8 cellular contexts compared by ENCODE assay signal in genomic region chr20:51385941-51386530, GRCh38.
DNase-seq lines count a peak whose midpoint lies in the region; ATAC-seq and TF ChIP-seq lines count a peak whose summit lies in the region.

No MANE protein-coding gene starts in this region.

- in situ Hi-C loops in astrocyte of the cerebellum (cut with HindIII; ENCODE audit: low sequenced_read_pairs) = no loop called here

- H3K9ac ChIP-seq in NT2/D1 (ENCODE audit: insufficient read length, low read depth) = no peak overlapping the region

- H3K27me3 ChIP-seq in NT2/D1 (ENCODE audit: insufficient read depth, insufficient read length) = no peaks in the 10 kb centered on the region

- TF ChIP-seq CTCF in GM12865 (IDR thresholded peaks at IDR 0.05; ENCODE audit: insufficient read depth, low read depth, low read length, missing control alignments) (peak; percentile 63), astrocyte of the cerebellum (IDR thresholded peaks at IDR 0.05; ENCODE audit: low read depth, low read length, missing control alignments) (peak; percentile 75)

- no peak overlapping the region for H3K4me3 ChIP-seq in GM12865 (ENCODE audit: low read depth, low read length)
- H3K4me3 ChIP-seq in NT2/D1 (ENCODE audit: insufficient read length, low read depth) = no peak overlapping the region
- no peak overlapping the region for H3K4me3 ChIP-seq in astrocyte of the cerebellum (ENCODE audit: low read depth, low read length)

- peaks cover 2% of the 10 kb centered on the region for H3K4me1 ChIP-seq in NT2/D1 (ENCODE audit: insufficient read depth, insufficient read length)

- peaks cover 2% of the 10 kb centered on the region for H3K36me3 ChIP-seq in NT2/D1 (ENCODE audit: insufficient read depth, insufficient read length, low read length)

- H3K9me3 ChIP-seq in NT2/D1 (ENCODE audit: insufficient read depth, low read length) = no peaks in the 10 kb centered on the region

- DNase-seq in AG08395 (ENCODE audit: low spot score) = peak; percentile 65
- DNase-seq in GM12865 (ENCODE audit: low read depth) = peak; percentile 70
- peak; percentile 62 for DNase-seq in NT2/D1 (ENCODE audit: low read depth, low spot score)
- DNase-seq in astrocyte of the cerebellum (ENCODE audit: low read depth) = no peak
- DNase-seq in kidney tubule cell (ENCODE audit: low spot score) = peak; percentile 33
- DNase-seq in SKM-1 (lab: John Stamatoyannopoulos, UW; ENCODE audit: unreplicated experiment) = no peak

- ATAC-seq in HG02884 (IDR thresholded peaks at IDR 0.05; ENCODE audit: unreplicated experiment) (no peak), GM18873 (IDR thresholded peaks at IDR 0.05; ENCODE audit: low FRiP score, unreplicated experiment) (no peak)

Comparison
In these comparisons a context has a peak if more than half of its experiments do, and no peak if none do; other contexts are left out.
1. DNase-seq: peak in AG08395 (single experiment), GM12865 (single experiment), NT2/D1 (single experiment) and kidney tubule cell (single experiment); none in astrocyte of the cerebellum (single experiment) and SKM-1 (single experiment).